1 cellular context compared by ENCODE assay signal in genomic region chr19:38224014-38224862, GRCh38.
TF ChIP-seq lines count a peak whose summit lies in the region.

Gene DPF1, minus strand, starts transcription at chr19:38224222. Its CDS starts 80 bp downstream, at chr19:38224142.

TF ChIP-seq in HepG2, 621 proteins besides CTCF, POLR2A, EP300 and RAD21 (continued from another document):
- TF ChIP-seq ZNF562 (CRISPR knock-in tag; IDR thresholded peaks at IDR 0.05; ENCODE audit: borderline replicate concordance) (no peak), SALL2 (CRISPR knock-in tag; IDR thresholded peaks at IDR 0.05) (0 out of 2 replicates have a peak, but pooled peaks have one; percentile 29), PRMT3 (CRISPR knock-in tag; IDR thresholded peaks at IDR 0.05; ENCODE audit: borderline replicate concordance, low read depth) (no peak), SMAD1 (CRISPR knock-in tag; IDR thresholded peaks at IDR 0.05; ENCODE audit: borderline replicate concordance, low read depth) (peak; percentile 38; the same call in 1 of the 2 replicates), ZGPAT (CRISPR knock-in tag; IDR thresholded peaks at IDR 0.05) (peak; percentile 70; the same call in 1 of the 2 replicates), LCORL (IDR thresholded peaks at IDR 0.05) (no peak), LCORL (CRISPR knock-in tag; IDR thresholded peaks at IDR 0.05) (peak; percentile 69), ZFP62 (CRISPR knock-in tag; IDR thresholded peaks at IDR 0.05) (no peak), ZSCAN31 (CRISPR knock-in tag; IDR thresholded peaks at IDR 0.05; ENCODE audit: low read depth) (peak; percentile 46; the same call in 1 of the 2 replicates), KDM2A (CRISPR knock-in tag; IDR thresholded peaks at IDR 0.05; ENCODE audit: borderline replicate concordance, low read depth) (peak; percentile 42), FOXP1 (IDR thresholded peaks at IDR 0.05) (no peak), FOXP1 (CRISPR knock-in tag; IDR thresholded peaks at IDR 0.05) (no peak), POLR2G (IDR thresholded peaks at IDR 0.05; ENCODE audit: low read depth, low read length) (0 out of 2 replicates have a peak, but pooled peaks have one; percentile 46), ATM (IDR thresholded peaks at IDR 0.05; ENCODE audit: borderline replicate concordance) (no peak), ZNF576 (CRISPR knock-in tag; IDR thresholded peaks at IDR 0.05) (no peak), MAX (IDR thresholded peaks at IDR 0.05) (0 out of 2 replicates have a peak, but pooled peaks have one; percentile 74), PHF21A (CRISPR knock-in tag; IDR thresholded peaks at IDR 0.05) (peak; percentile 52; the same call in 1 of the 2 replicates), ZNF639 (CRISPR knock-in tag; conservative IDR thresholded peaks at IDR 0.05) (0 out of 2 replicates have a peak, but pooled peaks have one; percentile 31), MNT (IDR thresholded peaks at IDR 0.05) (peak; percentile 40; the same call in 1 of the 2 replicates), KAT8 (CRISPR knock-in tag; IDR thresholded peaks at IDR 0.05) (peak; percentile 54), RFX3 (CRISPR knock-in tag; IDR thresholded peaks at IDR 0.05) (no peak), DMAP1 (CRISPR knock-in tag; IDR thresholded peaks at IDR 0.05) (0 out of 2 replicates have a peak, but pooled peaks have one; percentile 39), SRSF1 (optimal IDR thresholded peaks at IDR 0.05; ENCODE audit: low read depth, low read length) (no peak), FOXA3 (CRISPR knock-in tag; IDR thresholded peaks at IDR 0.05) (peak; percentile 31; the same call in 1 of the 2 replicates), JUNB (CRISPR knock-in tag; IDR thresholded peaks at IDR 0.05; ENCODE audit: borderline replicate concordance) (no peak), ZNF749 (CRISPR knock-in tag; IDR thresholded peaks at IDR 0.05; ENCODE audit: borderline replicate concordance) (no peak), SMYD3 (CRISPR knock-in tag; IDR thresholded peaks at IDR 0.05) (no peak), ZNF3 (CRISPR knock-in tag; IDR thresholded peaks at IDR 0.05) (no peak), RNF2 (conservative IDR thresholded peaks at IDR 0.05; ENCODE audit: low read depth) (0 out of 2 replicates have a peak, but pooled peaks have one; percentile 43), GATAD1 (CRISPR knock-in tag; IDR thresholded peaks at IDR 0.05) (peak; percentile 45; the same call in 1 of the 2 replicates), NONO (IDR thresholded peaks at IDR 0.05) (no peak), NONO (CRISPR knock-in tag; conservative IDR thresholded peaks at IDR 0.05) (peak; percentile 66)
